In the genomic region with DNA sequence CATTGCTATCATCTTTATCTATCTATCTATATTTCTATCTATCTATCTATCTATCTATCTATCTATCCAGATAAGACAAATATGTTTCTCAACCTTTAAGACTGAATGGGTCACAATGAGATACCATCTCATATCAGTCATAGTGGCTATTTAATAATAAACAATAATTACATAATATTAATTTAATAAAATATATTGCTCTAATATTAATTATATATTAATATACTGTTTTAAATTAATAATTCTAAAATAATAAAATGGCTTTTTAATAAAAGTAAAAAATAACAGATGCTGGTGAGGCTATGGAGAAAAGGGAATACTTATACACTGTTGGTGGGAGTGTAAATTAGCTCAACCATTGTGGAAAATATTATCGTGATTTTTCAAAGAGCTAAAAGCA, we compare ENCODE assay signal across 9 cellular contexts. TPM values are rescaled to one million over a fixed set of nuclear protein-coding genes. Genes with fewer than 3 reads are reported as not detected.
"Had no signal": no experiment of that assay in that cellular context is flagged by ENCODE, and none has a peak within 500 bp of the region (broad histone marks: within the 10 kb centered on the region; RNA-seq: fewer than 3 reads in every experiment).

No MANE protein-coding gene starts in this region.

- FAIRE-seq: H1, H54, HepG2 had no signal

- ATAC-seq: GM23338, HepG2 had no signal

- H3K27ac ChIP-seq: HL-60 had no signal

- H3K4me3 Mint-ChIP-seq: GM23338, H9, IgD-negative memory B cell had no signal

- H3K27ac Mint-ChIP-seq: GM23338 had no signal

- H3K4me1 Mint-ChIP-seq: IgD-negative memory B cell had no signal

- H3K9me3 Mint-ChIP-seq: GM23338 had no signal

- DNase-seq: H9, HCEC 1CT, KG1 had no signal

- H3K4me3 ChIP-seq: GM23338 had no signal

- H3K36me3 Mint-ChIP-seq: IgD-negative memory B cell had no signal

RNA-seq across cellular contexts. Expression of a gene that starts 13.0 kb away (rescaled TPM):
- total RNA-seq: HepG2 had no signal
- polyA plus RNA-seq: HepG2, IgD-negative memory B cell had no signal
